19 cellular contexts compared by ENCODE assay signal in the genomic region with DNA sequence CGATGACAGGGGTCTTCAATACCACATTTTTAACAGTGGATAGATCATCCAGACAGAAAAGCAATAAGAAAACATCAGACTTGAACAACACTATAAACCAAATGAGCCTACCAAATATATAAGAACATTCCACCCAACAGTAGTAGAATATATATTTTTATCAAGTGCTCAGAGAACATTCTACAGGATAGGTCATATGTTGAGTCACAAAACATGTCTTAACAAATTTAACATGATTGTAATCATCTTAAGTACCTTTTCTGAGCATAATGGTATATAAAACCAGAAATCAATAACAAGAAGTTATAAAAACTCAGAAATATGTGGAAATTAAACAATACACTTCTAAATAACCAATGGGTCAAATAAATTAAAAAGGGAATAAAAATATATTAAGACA.
"Had no signal": no experiment of that assay in that cellular context is flagged by ENCODE, and none has a peak within 500 bp of the region (broad histone marks: within the 10 kb centered on the region; RNA-seq: fewer than 3 reads in every experiment).

No MANE protein-coding gene starts in this region.

- H3K27me3 ChIP-seq: MG63, SJSA1 had no signal

- H3K9me3 ChIP-seq: MG63, SJSA1 had no signal

- H3K4me1 ChIP-seq: SJSA1 had no signal

- DNase-seq: KBM-7, MG63, NCI-H1092, NCI-H1105 treated with DMSO at 0.1 percent for 48 hours, NCI-H1436, NCI-H187, NCI-H2029, NCI-H2081 treated with DMSO at 0.1 percent for 48 hours, NCI-H2171, NCI-H226, NCI-H446, NCI-H510A, NCI-H524 treated with DMSO at 0.1 percent for 48 hours, NCI-H69, NCI-H774, Right ventricle myocardium superior, SIG-M5 had no signal

- H3K36me3 ChIP-seq: MG63, SJSA1 had no signal

- H3K4me3 ChIP-seq: MG63, SJSA1, SK-N-MC had no signal

- H3K27ac ChIP-seq: SJSA1, SK-N-MC had no signal
